ENCODE assay signal across 19 cellular contexts in genomic region chr2:211591456-211591855, GRCh38.
DNase-seq lines count a peak whose midpoint lies in the region; ATAC-seq and TF ChIP-seq lines count a peak whose summit lies in the region.
"Had no signal": no experiment of that assay in that cellular context is flagged by ENCODE, and none has a peak within 500 bp of the region (broad histone marks: within the 10 kb centered on the region; RNA-seq: fewer than 3 reads in every experiment).

No MANE protein-coding gene starts in this region.

- no peak overlapping the region for H2BK5ac ChIP-seq in trophoblast cell (ENCODE audit: low read depth, low read length, poor library complexity)

- 22% methylated on average over 2 of the region's 2 CpGs for WGBS in hepatocyte (ENCODE audit: low lambda C conversion rate, missing lambda C conversion rate)
- WGBS in trophoblast cell (ENCODE audit: extremely low coverage, insufficient coverage, insufficient read length) = no CpG with 5 or more reads among the region's 2 CpGs

- H3K4me3 ChIP-seq in hepatocyte (no peak overlapping the region), trophoblast cell (ENCODE audit: low read depth, low read length) (no peak overlapping the region), BE2C (ENCODE audit: low read depth, low read length) (no peak overlapping the region)
- H3K4me3 ChIP-seq: BLaER1, SJSA1 had no signal

- H3K27ac ChIP-seq in hepatocyte (no peak overlapping the region), trophoblast cell (ENCODE audit: low read depth, low read length) (peak overlapping the region; percentile 39)
- H3K27ac ChIP-seq: BLaER1, SJSA1 had no signal

- H3K27me3 ChIP-seq in hepatocyte (no peaks in the 10 kb centered on the region), trophoblast cell (ENCODE audit: insufficient read depth, low read length) (no peaks in the 10 kb centered on the region), BE2C (no peaks in the 10 kb centered on the region)
- H3K27me3 ChIP-seq: BLaER1, SJSA1 had no signal

- H3K79me2 ChIP-seq in hepatocyte = no peaks in the 10 kb centered on the region
- no peaks in the 10 kb centered on the region for H3K79me2 ChIP-seq in trophoblast cell (ENCODE audit: control insufficient read depth, insufficient read depth, low read length, poor library complexity)

- no peak overlapping the region for H4K12ac ChIP-seq in trophoblast cell (ENCODE audit: low read depth, low read length)

- peak overlapping the region; percentile 4 for H2AFZ ChIP-seq in hepatocyte
- H2AFZ ChIP-seq in trophoblast cell (ENCODE audit: insufficient read depth, low read length, poor library complexity) = no peak overlapping the region

- no peak overlapping the region for H3K4ac ChIP-seq in trophoblast cell (ENCODE audit: low read depth, low read length)

- H3K4me2 ChIP-seq in hepatocyte = peak overlapping the region; percentile 69
- H3K4me2 ChIP-seq in trophoblast cell (ENCODE audit: low read length) = peak overlapping the region; percentile 41
- H3K4me2 ChIP-seq: BLaER1 had no signal

- H3K14ac ChIP-seq in trophoblast cell (ENCODE audit: low read length) = no peak overlapping the region

- H3K36me3 ChIP-seq in hepatocyte (replicated peaks; ENCODE audit: insufficient read depth, low read depth) = no peaks in the 10 kb centered on the region
- H3K36me3 ChIP-seq in trophoblast cell (ENCODE audit: control insufficient read depth in 1 of 2, insufficient read depth in 2 of 2, low read length in 2 of 2) = no peaks in the 10 kb centered on the region
- H3K36me3 ChIP-seq in BE2C = no peaks in the 10 kb centered on the region
- H3K36me3 ChIP-seq: BLaER1, SJSA1 had no signal

- no peaks in the 10 kb centered on the region for H3K9me2 ChIP-seq in hepatocyte (replicated peaks; ENCODE audit: insufficient read depth)

- H4K91ac ChIP-seq in trophoblast cell (ENCODE audit: low read depth, low read length) = no peak overlapping the region

- no peak overlapping the region for H2BK120ac ChIP-seq in trophoblast cell (ENCODE audit: insufficient read depth, low read length, poor library complexity)

- H4K20me1 ChIP-seq in hepatocyte (ENCODE audit: insufficient read depth, poor library complexity, severe bottlenecking) = no peaks in the 10 kb centered on the region
- H4K20me1 ChIP-seq: BLaER1 had no signal

- H4K8ac ChIP-seq in trophoblast cell (ENCODE audit: low read depth, low read length) = no peak overlapping the region

- H3K4me1 ChIP-seq in hepatocyte (ENCODE audit: insufficient read depth) (no peaks in the 10 kb centered on the region), trophoblast cell (ENCODE audit: control insufficient read depth in 1 of 2, insufficient read depth in 2 of 2, low read length in 2 of 2) (peaks cover 4% of the 10 kb centered on the region in 2 experiments), BE2C (no peaks in the 10 kb centered on the region)
- H3K4me1 ChIP-seq: BLaER1, SJSA1 had no signal

- no peak overlapping the region for H3K9ac ChIP-seq in trophoblast cell (ENCODE audit: low read length)
- H3K9ac ChIP-seq: BLaER1 had no signal

- no peak overlapping the region for H3K23ac ChIP-seq in trophoblast cell (ENCODE audit: low read length)

- DNase-seq in NCI-H2227 (lab: John Stamatoyannopoulos, UW; ENCODE audit: unreplicated experiment) = peak; percentile 10
- no peak for DNase-seq in NCI-H2227 treated with DMSO at 0.1 percent for 48 hours (lab: John Stamatoyannopoulos, UW)
- peak; percentile 24 for DNase-seq in NCI-H2107 treated with DMSO at 0.1 percent for 48 hours (lab: John Stamatoyannopoulos, UW; ENCODE audit: unreplicated experiment)
- peak; percentile 9 for DNase-seq in hepatocyte (ENCODE audit: low spot score)
- peak; percentile 15 to 29 for DNase-seq in trophoblast cell
- no peak for DNase-seq in BE2C
- DNase-seq in activated CD8-positive, alpha-beta memory T cell treated with anti-CD3 and anti-CD28 coated beads, Interleukin-2, amount 50 U/mL, for 4 hours = no peak
- DNase-seq: 8988T; CD8-positive, alpha-beta T cell; DMS79; Kasumi-1; MM.1S; NCI-H187 treated with DMSO at 0.1 percent for 48 hours; NCI-H524; PC-3; SW 1271 had no signal

- TF ChIP-seq CTCF in hepatocyte (IDR thresholded peaks at IDR 0.05; ENCODE audit: poor library complexity) = no peak
- TF ChIP-seq CTCF in BE2C (IDR thresholded peaks at IDR 0.05; ENCODE audit: low read depth, low read length) = no peak

- H2BK12ac ChIP-seq in trophoblast cell (ENCODE audit: low read length) = no peak overlapping the region

- ATAC-seq in GM19351 (IDR thresholded peaks at IDR 0.05; ENCODE audit: unreplicated experiment) = no peak
- ATAC-seq: CD8-positive, alpha-beta T cell; PC-3 had no signal

- H3K79me1 ChIP-seq in trophoblast cell (ENCODE audit: low read length) = no peaks in the 10 kb centered on the region

- no peak overlapping the region for H2AK5ac ChIP-seq in trophoblast cell (ENCODE audit: low read length)

- H3K18ac ChIP-seq in trophoblast cell (ENCODE audit: low read length) = no peak overlapping the region

- H3K9me3 ChIP-seq in hepatocyte (ENCODE audit: low read depth) = no peaks in the 10 kb centered on the region
- H3K9me3 ChIP-seq in trophoblast cell (ENCODE audit: insufficient read depth, low read depth, low read length) = no peaks in the 10 kb centered on the region
- H3K9me3 ChIP-seq in BE2C = no peaks in the 10 kb centered on the region
- H3K9me3 ChIP-seq: BLaER1 had no signal

Comparison
In these comparisons a context has a peak if more than half of its experiments do, and no peak if none do; other contexts are left out.
1. DNase-seq: peak in NCI-H2227 (single experiment), NCI-H2107 treated with DMSO at 0.1 percent for 48 hours (single experiment), hepatocyte (single experiment) and trophoblast cell (2 of 2); none in NCI-H2227 treated with DMSO at 0.1 percent for 48 hours (single experiment), BE2C (single experiment) and activated CD8-positive, alpha-beta memory T cell treated with anti-CD3 and anti-CD28 coated beads, Interleukin-2, amount 50 U/mL, for 4 hours (single experiment).